19 cellular contexts compared by ENCODE assay signal in genomic region chr5:147617191-147617606, GRCh38.
DNase-seq lines count a peak whose midpoint lies in the region; ATAC-seq and TF ChIP-seq lines count a peak whose summit lies in the region.
"Had no signal": no experiment of that assay in that cellular context is flagged by ENCODE, and none has a peak within 500 bp of the region (broad histone marks: within the 10 kb centered on the region; RNA-seq: fewer than 3 reads in every experiment).

No MANE protein-coding gene starts in this region.

- TF ChIP-seq CTCF in HEK293 (tag by site-specific recombination; IDR thresholded peaks at IDR 0.05) (no peak), choroid plexus epithelial cell (conservative IDR thresholded peaks at IDR 0.05; ENCODE audit: low read depth, low read length) (no peak), mucosa of descending colon (IDR thresholded peaks at IDR 0.05) (no peak), chondrocyte (IDR thresholded peaks at IDR 0.05) (no peak)

- ATAC-seq in mucosa of descending colon = peak; percentile 24
- ATAC-seq: GM23338 had no signal

- H3K27ac Mint-ChIP-seq in chondrocyte (ENCODE audit: unreplicated experiment) = no peak overlapping the region
- H3K27ac Mint-ChIP-seq: B cell; CD4-positive, alpha-beta T cell; GM23338 had no signal

- CTCF ChIA-PET in HEK293 (lab: Yijun Ruan, JAX) = interaction anchor here (1.1 to 1.9 kb wide), 2 partner anchors 11 to 206 kb away, joined by 3 to 11 read pairs; no protein-coding TSS in a partner anchor

- H3K36me3 Mint-ChIP-seq in chondrocyte (ENCODE audit: low read depth) = peaks cover 5% of the 10 kb centered on the region

- peaks cover 3 to 4% of the 10 kb centered on the region in 2 experiments; a peak in 2 of 3 replicates for H3K36me3 ChIP-seq in HEK293 (ENCODE audit: control insufficient read depth in 2 of 2, insufficient read depth in 1 of 2, low read length in 2 of 2)
- no peaks in the 10 kb centered on the region for H3K36me3 ChIP-seq in mucosa of descending colon (ENCODE audit: low read depth)

- peak; percentile 24 for DNase-seq in NCI-H226
- peak; percentile 44 for DNase-seq in choroid plexus epithelial cell (ENCODE audit: low read depth)
- DNase-seq in mucosa of descending colon = no peak
- DNase-seq in NCI-H187 treated with DMSO at 0.1 percent for 48 hours (lab: John Stamatoyannopoulos, UW) = no peak
- no peak for DNase-seq in chondrocyte (ENCODE audit: low spot score)
- no peak for DNase-seq in NCI-H526 treated with DMSO at 0.1 percent for 48 hours (lab: John Stamatoyannopoulos, UW)
- DNase-seq in activated CD4-positive, alpha-beta T cell treated with anti-CD3 and anti-CD28 coated beads for 1 hour = no peak
- DNase-seq: Calu3; CD4-positive, alpha-beta T cell; DND-41; KG1; NCI-H1092 treated with DMSO at 0.1 percent for 48 hours; NCI-H2029 treated with DMSO at 0.1 percent for 48 hours; NCI-H82; SHP77 had no signal

- H3K9me3 ChIP-seq in HEK293 (ENCODE audit: control insufficient read depth, insufficient read depth, low read depth, low read length) = no peaks in the 10 kb centered on the region
- no peaks in the 10 kb centered on the region for H3K9me3 ChIP-seq in mucosa of descending colon

- peaks cover 3% of the 10 kb centered on the region for H3K4me1 Mint-ChIP-seq in chondrocyte (ENCODE audit: low read depth)
- H3K4me1 Mint-ChIP-seq: B cell, GM23338 had no signal

- H3K9me3 Mint-ChIP-seq in chondrocyte (ENCODE audit: low read depth) = peaks cover 3% of the 10 kb centered on the region
- H3K9me3 Mint-ChIP-seq: CD4-positive, alpha-beta T cell; GM23338 had no signal

- H3K27ac ChIP-seq in HEK293 (ENCODE audit: extremely low read depth, low read depth, low read length) = no peak overlapping the region
- H3K27ac ChIP-seq: HL-60 had no signal

- H3K4me3 ChIP-seq in HEK293 (ENCODE audit: low read depth, low read length) (no peak overlapping the region), choroid plexus epithelial cell (ENCODE audit: low read depth, low read length) (no peak overlapping the region), mucosa of descending colon (no peak overlapping the region)
- H3K4me3 ChIP-seq: GM23338 had no signal

- H3K4me1 ChIP-seq in HEK293 (ENCODE audit: control insufficient read depth, insufficient read depth, low read length) (peaks cover 5% of the 10 kb centered on the region; the same call in 1 of the 2 replicates), mucosa of descending colon (ENCODE audit: low read depth) (no peaks in the 10 kb centered on the region)

- POLR2A ChIA-PET in HEK293 (lab: Yijun Ruan, JAX) = no interaction called here

- H3K4me3 Mint-ChIP-seq in chondrocyte (ENCODE audit: unreplicated experiment) = no peak overlapping the region
- H3K4me3 Mint-ChIP-seq: B cell; CD4-positive, alpha-beta T cell; GM23338 had no signal

- H3K27me3 Mint-ChIP-seq in chondrocyte (ENCODE audit: low read depth) = no peaks in the 10 kb centered on the region
- H3K27me3 Mint-ChIP-seq: B cell; CD4-positive, alpha-beta T cell had no signal

- intact Hi-C loops in mucosa of descending colon (cut with DNase I, micrococcal nuclease) = no loop called here

TF ChIP-seq in HEK293, 187 proteins besides CTCF, POLR2A, EP300 and RAD21 (continues in another document):
- no peak for TF ChIP-seq ZNF350 (tag by site-specific recombination; IDR thresholded peaks at IDR 0.05)
- TF ChIP-seq ZNF707 (tag by site-specific recombination; IDR thresholded peaks at IDR 0.05) = no peak
- TF ChIP-seq ZNF561 (tag by site-specific recombination; IDR thresholded peaks at IDR 0.05; ENCODE audit: borderline replicate concordance) = no peak
- peak; percentile 24; the same call in 1 of the 2 replicates for TF ChIP-seq KLF8 (tag by site-specific recombination; IDR thresholded peaks at IDR 0.05)
- peak; percentile 61 for TF ChIP-seq ZNF629 (tag by site-specific recombination; IDR thresholded peaks at IDR 0.05)
- no peak for TF ChIP-seq ZNF624 (tag by site-specific recombination; IDR thresholded peaks at IDR 0.05)
- TF ChIP-seq, protein P1, sequence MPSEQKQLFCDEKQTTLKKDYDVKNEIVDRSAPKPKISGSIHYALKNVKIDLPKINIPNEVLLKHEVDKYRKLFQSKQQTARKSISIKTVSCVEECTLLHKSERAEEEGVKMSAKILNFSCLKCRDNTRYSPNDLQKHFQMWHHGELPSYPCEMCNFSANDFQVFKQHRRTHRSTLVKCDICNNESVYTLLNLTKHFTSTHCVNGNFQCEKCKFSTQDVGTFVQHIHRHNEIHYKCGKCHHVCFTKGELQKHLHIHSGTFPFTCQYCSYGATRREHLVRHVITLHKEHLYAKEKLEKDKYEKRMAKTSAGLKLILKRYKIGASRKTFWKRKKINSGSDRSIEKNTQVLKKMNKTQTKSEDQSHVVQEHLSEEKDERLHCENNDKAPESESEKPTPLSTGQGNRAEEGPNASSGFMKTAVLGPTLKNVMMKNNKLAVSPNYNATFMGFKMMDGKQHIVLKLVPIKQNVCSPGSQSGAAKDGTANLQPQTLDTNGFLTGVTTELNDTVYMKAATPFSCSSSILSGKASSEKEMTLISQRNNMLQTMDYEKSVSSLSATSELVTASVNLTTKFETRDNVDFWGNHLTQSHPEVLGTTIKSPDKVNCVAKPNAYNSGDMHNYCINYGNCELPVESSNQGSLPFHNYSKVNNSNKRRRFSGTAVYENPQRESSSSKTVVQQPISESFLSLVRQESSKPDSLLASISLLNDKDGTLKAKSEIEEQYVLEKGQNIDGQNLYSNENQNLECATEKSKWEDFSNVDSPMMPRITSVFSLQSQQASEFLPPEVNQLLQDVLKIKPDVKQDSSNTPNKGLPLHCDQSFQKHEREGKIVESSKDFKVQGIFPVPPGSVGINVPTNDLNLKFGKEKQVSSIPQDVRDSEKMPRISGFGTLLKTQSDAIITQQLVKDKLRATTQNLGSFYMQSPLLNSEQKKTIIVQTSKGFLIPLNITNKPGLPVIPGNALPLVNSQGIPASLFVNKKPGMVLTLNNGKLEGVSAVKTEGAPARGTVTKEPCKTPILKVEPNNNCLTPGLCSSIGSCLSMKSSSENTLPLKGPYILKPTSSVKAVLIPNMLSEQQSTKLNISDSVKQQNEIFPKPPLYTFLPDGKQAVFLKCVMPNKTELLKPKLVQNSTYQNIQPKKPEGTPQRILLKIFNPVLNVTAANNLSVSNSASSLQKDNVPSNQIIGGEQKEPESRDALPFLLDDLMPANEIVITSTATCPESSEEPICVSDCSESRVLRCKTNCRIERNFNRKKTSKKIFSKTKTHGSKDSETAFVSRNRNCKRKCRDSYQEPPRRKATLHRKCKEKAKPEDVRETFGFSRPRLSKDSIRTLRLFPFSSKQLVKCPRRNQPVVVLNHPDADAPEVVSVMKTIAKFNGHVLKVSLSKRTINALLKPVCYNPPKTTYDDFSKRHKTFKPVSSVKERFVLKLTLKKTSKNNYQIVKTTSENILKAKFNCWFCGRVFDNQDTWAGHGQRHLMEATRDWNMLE (tag by site-specific recombination; conservative IDR thresholded peaks at IDR 0.05; ENCODE audit: low read depth) = 0 out of 2 replicates have a peak, but pooled peaks have one; percentile 32
- TF ChIP-seq SCRT2 (tag by site-specific recombination; IDR thresholded peaks at IDR 0.05) = no peak
- TF ChIP-seq ZNF311 (tag by site-specific recombination; IDR thresholded peaks at IDR 0.05; ENCODE audit: borderline replicate concordance) = no peak
- no peak for TF ChIP-seq RBAK (tag by site-specific recombination; IDR thresholded peaks at IDR 0.05)
- TF ChIP-seq SETDB1 (IDR thresholded peaks at IDR 0.05; ENCODE audit: insufficient read length, low read length) = no peak
- TF ChIP-seq PRDM1 (tag by site-specific recombination; IDR thresholded peaks at IDR 0.05) = no peak
- TF ChIP-seq FEZF1 (tag by site-specific recombination; IDR thresholded peaks at IDR 0.05) = peak; percentile 75
- no peak for TF ChIP-seq ZNF174 (tag by site-specific recombination; IDR thresholded peaks at IDR 0.05)
- no peak for TF ChIP-seq YY1 (tag by site-specific recombination; IDR thresholded peaks at IDR 0.05)
- TF ChIP-seq ZNF423 (tag by site-specific recombination; IDR thresholded peaks at IDR 0.05) = no peak
- TF ChIP-seq ZSCAN16 (tag by site-specific recombination; IDR thresholded peaks at IDR 0.05) = no peak
- 0 out of 2 replicates have a peak, but pooled peaks have one; percentile 10 for TF ChIP-seq ZNF398 (tag by site-specific recombination; IDR thresholded peaks at IDR 0.05)
- TF ChIP-seq, protein P2, sequence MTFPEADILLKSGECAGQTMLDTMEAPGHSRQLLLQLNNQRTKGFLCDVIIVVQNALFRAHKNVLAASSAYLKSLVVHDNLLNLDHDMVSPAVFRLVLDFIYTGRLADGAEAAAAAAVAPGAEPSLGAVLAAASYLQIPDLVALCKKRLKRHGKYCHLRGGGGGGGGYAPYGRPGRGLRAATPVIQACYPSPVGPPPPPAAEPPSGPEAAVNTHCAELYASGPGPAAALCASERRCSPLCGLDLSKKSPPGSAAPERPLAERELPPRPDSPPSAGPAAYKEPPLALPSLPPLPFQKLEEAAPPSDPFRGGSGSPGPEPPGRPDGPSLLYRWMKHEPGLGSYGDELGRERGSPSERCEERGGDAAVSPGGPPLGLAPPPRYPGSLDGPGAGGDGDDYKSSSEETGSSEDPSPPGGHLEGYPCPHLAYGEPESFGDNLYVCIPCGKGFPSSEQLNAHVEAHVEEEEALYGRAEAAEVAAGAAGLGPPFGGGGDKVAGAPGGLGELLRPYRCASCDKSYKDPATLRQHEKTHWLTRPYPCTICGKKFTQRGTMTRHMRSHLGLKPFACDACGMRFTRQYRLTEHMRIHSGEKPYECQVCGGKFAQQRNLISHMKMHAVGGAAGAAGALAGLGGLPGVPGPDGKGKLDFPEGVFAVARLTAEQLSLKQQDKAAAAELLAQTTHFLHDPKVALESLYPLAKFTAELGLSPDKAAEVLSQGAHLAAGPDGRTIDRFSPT (tag by site-specific recombination; IDR thresholded peaks at IDR 0.05) = no peak
- no peak for TF ChIP-seq ZFP3 (tag by site-specific recombination; IDR thresholded peaks at IDR 0.05; ENCODE audit: low read depth)

Comparison
In these comparisons a context has a peak if more than half of its experiments do, and no peak if none do; other contexts are left out.
1. DNase-seq: peak in NCI-H226 (single experiment) and choroid plexus epithelial cell (single experiment); none in mucosa of descending colon (0 of 3), NCI-H187 treated with DMSO at 0.1 percent for 48 hours (single experiment), chondrocyte (single experiment), NCI-H526 treated with DMSO at 0.1 percent for 48 hours (single experiment) and activated CD4-positive, alpha-beta T cell treated with anti-CD3 and anti-CD28 coated beads for 1 hour (single experiment).